29 cellular contexts compared by ENCODE assay signal in the genomic region with DNA sequence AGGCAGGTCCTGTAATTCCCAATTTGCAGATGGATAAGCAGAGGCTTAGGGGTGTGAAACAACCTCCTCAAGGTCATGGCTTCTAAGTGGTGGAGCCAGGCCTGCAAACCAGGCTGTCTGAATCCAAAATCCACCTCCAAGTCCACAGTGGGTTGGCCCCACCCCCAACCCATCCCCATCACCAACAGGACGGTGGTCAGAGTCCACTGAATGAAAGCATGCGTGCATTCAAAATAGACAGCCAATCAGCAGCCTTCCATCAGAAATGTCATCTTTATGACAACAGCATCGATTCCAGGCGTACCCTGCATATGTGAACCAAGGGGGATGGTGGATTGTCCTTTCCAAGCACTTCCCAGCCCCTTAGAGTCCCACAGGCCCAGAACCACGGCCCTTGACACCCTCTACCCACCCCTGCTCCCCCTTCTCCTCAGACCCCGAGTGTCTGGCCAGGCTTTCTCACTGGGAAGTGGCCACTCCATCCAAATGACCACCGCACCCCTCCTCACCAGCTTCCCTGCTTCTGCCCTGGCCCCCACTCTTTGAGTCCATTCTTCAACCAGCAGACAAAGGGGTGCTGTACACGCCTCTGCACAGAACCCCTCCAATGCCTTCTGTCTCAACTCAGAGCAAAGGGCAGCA.
"Had no signal": no experiment of that assay in that cellular context is flagged by ENCODE, and none has a peak within 500 bp of the region (broad histone marks: within the 10 kb centered on the region; RNA-seq: fewer than 3 reads in every experiment).

No MANE protein-coding gene starts in this region.

- ATAC-seq: activated CD8-positive, alpha-beta memory T cell treated with anti-CD3 and anti-CD28 coated beads, Interleukin-2, amount 10 ng/mL, durations not matched to agents 7 days and 5 days; activated naive CD8-positive, alpha-beta T cell treated with anti-CD3 and anti-CD28 coated beads, Interleukin-2, amount 50 U/mL, for 24 hours; PC-3; Right ventricle myocardium inferior; SK-N-SH treated with all-trans-retinoic acid at 6 μM for 48 hours had no signal

- DNase-seq: activated B cell treated with CpG ODN at 0.5 μM for 24 hours; activated CD4-positive, alpha-beta T cell treated with anti-CD3 and anti-CD28 coated beads for 4 hours; activated CD4-positive, alpha-beta T cell treated with anti-CD3 and anti-CD28 coated beads, Interleukin-2, amount 50 U/mL, for 1 hour; activated CD8-positive, alpha-beta memory T cell treated with anti-CD3 and anti-CD28 coated beads, Interleukin-2, amount 10 ng/mL, durations not matched to agents 7 days and 5 days; activated naive CD4-positive, alpha-beta T cell treated with anti-CD3 and anti-CD28 coated beads, Interleukin-2, amount 10 ng/mL, durations not matched to agents 7 days and 5 days; activated naive CD8-positive, alpha-beta T cell treated with anti-CD3 and anti-CD28 coated beads, Interleukin-2, amount 50 U/mL, for 24 hours; activated T-cell treated with anti-CD3 and anti-CD28 coated beads, Interleukin-2, amount 50 U/mL, for 1 hour; anterior cingulate cortex; central memory CD4-positive, alpha-beta T cell; Karpas-422; KBM-7; NCI-H1105; NCI-H1417 treated with DMSO at 0.1 percent for 48 hours; NCI-H1694; NCI-H1930; NCI-H2081 treated with DMSO at 0.1 percent for 48 hours; NCI-H345; NCI-H524 treated with DMSO at 0.1 percent for 48 hours; NK-92 treated with Interleukin-12 subunit alpha and Interleukin-12 subunit beta, amount 100 ng/mL, for 24 hours; PC-3; RPMI8226; SIG-M5; T-helper 1 cell; T-helper 2 cell; T-helper 9 cell had no signal

- H3K27me3 ChIP-seq: Peyer's patch had no signal

- H3K27ac ChIP-seq: Peyer's patch, VCaP had no signal

- H3K9me3 ChIP-seq: Peyer's patch had no signal

- H3K4me3 ChIP-seq: Peyer's patch had no signal

- H3K36me3 ChIP-seq: Peyer's patch had no signal
